28 cellular contexts compared by ENCODE assay signal in the genomic region with DNA sequence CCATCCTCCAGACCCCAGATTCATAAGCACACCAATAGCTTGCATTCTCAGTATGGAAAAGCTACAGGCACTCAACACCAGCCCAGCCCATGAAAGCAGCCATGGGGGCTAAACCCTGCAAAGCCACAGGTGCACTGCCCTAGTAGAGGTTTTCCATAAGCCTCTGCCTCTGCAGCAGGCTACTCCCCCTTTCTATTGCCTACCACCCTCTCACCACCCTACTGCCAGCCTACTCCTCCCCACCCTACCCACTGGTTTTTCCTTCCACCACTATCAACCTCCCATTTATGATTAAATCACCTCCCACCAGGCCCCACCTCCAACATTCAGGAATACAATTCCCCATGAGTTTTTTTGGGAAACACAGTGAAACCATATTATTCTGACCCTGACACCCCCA.
"Had no signal": no experiment of that assay in that cellular context is flagged by ENCODE, and none has a peak within 500 bp of the region (broad histone marks: within the 10 kb centered on the region; RNA-seq: fewer than 3 reads in every experiment).

No MANE protein-coding gene starts in this region.

- H3K27ac Mint-ChIP-seq: stimulated activated effector memory CD8-positive, alpha-beta T cell treated with anti-CD3 and anti-CD28 coated beads, Interleukin-12 subunit alpha, Interleukin-12 subunit beta, amount 100 ng/mL, for 72 hours; stimulated activated memory B cell treated with anti-CD40 and anti-IgM and Interleukin-4, amounts not matched to agents 10 μg/mL and 1 μg/mL and 100 μg/mL, for 72 hours; stimulated activated naive B cell treated with anti-CD40 and anti-IgM and Interleukin-4, amounts not matched to agents 10 μg/mL and 1 μg/mL and 100 μg/mL, for 72 hours; stimulated activated naive CD8-positive, alpha-beta T cell treated with anti-CD3 and anti-CD28 coated beads, Interleukin-15, amount 100 ng/mL, for 72 hours; stimulated activated naive CD8-positive, alpha-beta T cell treated with anti-CD3 and anti-CD28 coated beads, Interleukin-15, Interleukin-2, amounts not matched to agents 100 ng/mL and 50 ng/mL, for 24 hours; type B pancreatic cell had no signal

- H3K27me3 ChIP-seq: stomach, suprapubic skin, testis, thyroid gland, tibial artery, tibial nerve, transverse colon, upper lobe of left lung, upper lobe of right lung, uterus, vagina had no signal

- H3K4me1 ChIP-seq: stomach, suprapubic skin, testis, thyroid gland, tibial artery, tibial nerve, transverse colon, upper lobe of left lung, upper lobe of right lung, uterus, vagina had no signal

- H3K27me3 Mint-ChIP-seq: stimulated activated memory B cell treated with anti-CD40 and anti-IgM and Interleukin-4, amounts not matched to agents 10 μg/mL and 1 μg/mL and 100 μg/mL, for 72 hours; stimulated activated naive CD8-positive, alpha-beta T cell treated with anti-CD3 and anti-CD28 coated beads, Interleukin-15, Interleukin-2, amounts not matched to agents 100 ng/mL and 50 ng/mL, for 24 hours; type B pancreatic cell had no signal

- H3K9me3 ChIP-seq: stomach, suprapubic skin, testis, thoracic aorta, thyroid gland, tibial artery, tibial nerve, transverse colon, upper lobe of left lung, upper lobe of right lung, uterus, vagina had no signal

- DNase-seq: stimulated activated CD4-positive, alpha-beta T cell treated with anti-CD3 and anti-CD28 coated beads, Interleukin-2, amount 100 ng/mL, for 48 hours; stimulated activated CD4-positive, alpha-beta T cell treated with anti-CD3 and anti-CD28 coated beads, Interleukin-4, amount 100 ng/mL, for 1 hour; stimulated activated CD4-positive, alpha-beta T cell treated with anti-CD3 and anti-CD28 coated beads, Interleukin-4, amount 100 ng/mL, for 24 hours; stimulated activated CD4-positive, alpha-beta T cell treated with anti-CD3 and anti-CD28 coated beads, Interleukin-4, amount 100 ng/mL, for 4 hours; stimulated activated CD8-positive, alpha-beta memory T cell treated with anti-CD3 and anti-CD28 coated beads, Interleukin-4, amount 100 ng/mL, for 48 hours; stimulated activated naive B cell treated with anti-CD40 and anti-IgM and Interleukin-4, amounts not matched to agents 10 μg/mL and 1 μg/mL and 100 μg/mL, for 72 hours; stimulated activated naive CD4-positive, alpha-beta T cell; stimulated activated naive CD4-positive, alpha-beta T cell treated with Interleukin-2 at 50 U/mL for 16 hours; stimulated activated naive CD8-positive, alpha-beta T cell treated with anti-CD3 and anti-CD28 coated beads, Interleukin-15, amount 100 ng/mL, for 72 hours; stimulated activated naive CD8-positive, alpha-beta T cell treated with anti-CD3 and anti-CD28 coated beads, Interleukin-15, Interleukin-2, amounts not matched to agents 100 U/mL and 50 U/mL, for 24 hours; stomach; substantia nigra; testis; thyroid gland; tibial artery; transverse colon; trophoblast cell; upper lobe of left lung; upper lobe of right lung; uterus had no signal

- H3K4me3 Mint-ChIP-seq: stimulated activated effector memory CD8-positive, alpha-beta T cell treated with anti-CD3 and anti-CD28 coated beads, Interleukin-12 subunit alpha, Interleukin-12 subunit beta, amount 100 ng/mL, for 72 hours; stimulated activated memory B cell treated with anti-CD40 and anti-IgM and Interleukin-4, amounts not matched to agents 10 μg/mL and 1 μg/mL and 100 μg/mL, for 72 hours; stimulated activated naive B cell treated with anti-CD40 and anti-IgM and Interleukin-4, amounts not matched to agents 10 μg/mL and 1 μg/mL and 100 μg/mL, for 72 hours; stimulated activated naive CD8-positive, alpha-beta T cell treated with anti-CD3 and anti-CD28 coated beads, Interleukin-15, amount 100 ng/mL, for 72 hours; stimulated activated naive CD8-positive, alpha-beta T cell treated with anti-CD3 and anti-CD28 coated beads, Interleukin-15, Interleukin-2, amounts not matched to agents 100 ng/mL and 50 ng/mL, for 24 hours; type B pancreatic cell had no signal

- H3K4me3 ChIP-seq: stomach, suprapubic skin, testis, thoracic aorta, thyroid gland, tibial artery, tibial nerve, transverse colon, upper lobe of left lung, upper lobe of right lung, uterus, vagina had no signal

- H3K36me3 Mint-ChIP-seq: stimulated activated effector memory CD8-positive, alpha-beta T cell treated with anti-CD3 and anti-CD28 coated beads, Interleukin-12 subunit alpha, Interleukin-12 subunit beta, amount 100 ng/mL, for 72 hours; stimulated activated memory B cell treated with anti-CD40 and anti-IgM and Interleukin-4, amounts not matched to agents 10 μg/mL and 1 μg/mL and 100 μg/mL, for 72 hours; stimulated activated naive B cell treated with anti-CD40 and anti-IgM and Interleukin-4, amounts not matched to agents 10 μg/mL and 1 μg/mL and 100 μg/mL, for 72 hours; type B pancreatic cell had no signal

- ATAC-seq: stimulated activated effector memory CD8-positive, alpha-beta T cell treated with anti-CD3 and anti-CD28 coated beads, Interleukin-12 subunit alpha, Interleukin-12 subunit beta, amount 100 ng/mL, for 72 hours; stimulated activated memory B cell treated with anti-CD40 and anti-IgM and Interleukin-4, amounts not matched to agents 10 μg/mL and 1 μg/mL and 100 μg/mL, for 72 hours; stimulated activated naive B cell treated with anti-CD40 and anti-IgM and Interleukin-4, amounts not matched to agents 10 μg/mL and 1 μg/mL and 100 μg/mL, for 72 hours; stimulated activated naive CD8-positive, alpha-beta T cell treated with anti-CD3 and anti-CD28 coated beads, Interleukin-15, amount 100 ng/mL, for 72 hours; stimulated activated naive CD8-positive, alpha-beta T cell treated with anti-CD3 and anti-CD28 coated beads, Interleukin-15, Interleukin-2, amounts not matched to agents 100 U/mL and 50 U/mL, for 24 hours; upper lobe of right lung had no signal

- H3K27ac ChIP-seq: stomach, suprapubic skin, testis, thoracic aorta, thyroid gland, tibial artery, tibial nerve, transverse colon, upper lobe of left lung, upper lobe of right lung, uterus, vagina had no signal

- H3K9me3 Mint-ChIP-seq: stimulated activated memory B cell treated with anti-CD40 and anti-IgM and Interleukin-4, amounts not matched to agents 10 μg/mL and 1 μg/mL and 100 μg/mL, for 72 hours; stimulated activated naive CD8-positive, alpha-beta T cell treated with anti-CD3 and anti-CD28 coated beads, Interleukin-15, amount 100 ng/mL, for 72 hours; stimulated activated naive CD8-positive, alpha-beta T cell treated with anti-CD3 and anti-CD28 coated beads, Interleukin-15, Interleukin-2, amounts not matched to agents 100 ng/mL and 50 ng/mL, for 24 hours had no signal

- H3K4me1 Mint-ChIP-seq: stimulated activated memory B cell treated with anti-CD40 and anti-IgM and Interleukin-4, amounts not matched to agents 10 μg/mL and 1 μg/mL and 100 μg/mL, for 72 hours; stimulated activated naive B cell treated with anti-CD40 and anti-IgM and Interleukin-4, amounts not matched to agents 10 μg/mL and 1 μg/mL and 100 μg/mL, for 72 hours; stimulated activated naive CD8-positive, alpha-beta T cell treated with anti-CD3 and anti-CD28 coated beads, Interleukin-15, amount 100 ng/mL, for 72 hours had no signal

- H3K36me3 ChIP-seq: stomach, suprapubic skin, thoracic aorta, thyroid gland, tibial artery, tibial nerve, transverse colon, upper lobe of left lung, upper lobe of right lung, uterus, vagina had no signal
